Comparison of ENCODE assay signal across 1 cellular context in genomic region chr6:5302220-5302946, GRCh38.
TF ChIP-seq lines count a peak whose summit lies in the region.

No MANE protein-coding gene starts in this region.

TF ChIP-seq in GM12878, 131 proteins besides CTCF, POLR2A, EP300 and RAD21 (continued from another document and continues in another):
- no peak for TF ChIP-seq NR2C2 (IDR thresholded peaks at IDR 0.05; ENCODE audit: borderline replicate concordance, control insufficient read depth, insufficient read length, low read depth)
- TF ChIP-seq CHD4 (IDR thresholded peaks at IDR 0.05), result no peak
- TF ChIP-seq HDAC2 (IDR thresholded peaks at IDR 0.05), result no peak
- TF ChIP-seq PKNOX1 (IDR thresholded peaks at IDR 0.05), result no peak
- no peak for TF ChIP-seq BACH1 (IDR thresholded peaks at IDR 0.05; ENCODE audit: borderline replicate concordance)
- TF ChIP-seq E4F1 (IDR thresholded peaks at IDR 0.05; ENCODE audit: borderline replicate concordance, partially characterized antibody), result no peak
- TF ChIP-seq GATAD2B (conservative IDR thresholded peaks at IDR 0.05; ENCODE audit: low read depth), result no peak
- no peak for TF ChIP-seq ATF3 (IDR thresholded peaks at IDR 0.05; ENCODE audit: borderline replicate concordance, extremely low read depth, low read depth, low read length)
- TF ChIP-seq USF2 (IDR thresholded peaks at IDR 0.05; ENCODE audit: borderline replicate concordance, low read depth, low read length), result no peak; the same call in 1 of the 2 replicates
- peak; percentile 77 for TF ChIP-seq JUNB (IDR thresholded peaks at IDR 0.05)
- TF ChIP-seq HDAC6 (IDR thresholded peaks at IDR 0.05; ENCODE audit: unreplicated experiment), result no peak
- no peak for TF ChIP-seq E2F4 (IDR thresholded peaks at IDR 0.05; ENCODE audit: low read depth, low read length)
- TF ChIP-seq FOXM1 (IDR thresholded peaks at IDR 0.05; ENCODE audit: low read depth, low read length), result 0 out of 2 replicates have a peak, but pooled peaks have one; percentile 32
- peak in 1 of 2 experiments; percentile 83; a peak in 2 of 4 replicates for TF ChIP-seq ETV6 (conservative IDR thresholded peaks at IDR 0.05 in 1 of 2, IDR thresholded peaks at IDR 0.05 in 1 of 2; ENCODE audit: borderline replicate concordance in 1 of 2, low read depth in 1 of 2)
- no peak for TF ChIP-seq NR2F1 (conservative IDR thresholded peaks at IDR 0.05)
- TF ChIP-seq EGR1 (IDR thresholded peaks at IDR 0.05; ENCODE audit: borderline replicate concordance in 1 of 2, low read depth in 2 of 2, low read length in 2 of 2), result 0 out of 3 replicates have a peak, but pooled peaks of 1 of the 2 experiments have one; percentile 11
- TF ChIP-seq SMARCA5 (IDR thresholded peaks at IDR 0.05), result no peak
- TF ChIP-seq FOXK2 (IDR thresholded peaks at IDR 0.05), result no peak
- no peak for TF ChIP-seq PRDM15 (CRISPR knock-in tag; IDR thresholded peaks at IDR 0.05)
- no peak for TF ChIP-seq ZZZ3 (IDR thresholded peaks at IDR 0.05; ENCODE audit: control insufficient read depth, insufficient read length, low read depth)
- TF ChIP-seq CEBPZ (IDR thresholded peaks at IDR 0.05; ENCODE audit: low read depth, low read length), result no peak
- no peak for TF ChIP-seq ATF7 (IDR thresholded peaks at IDR 0.05; ENCODE audit: low read depth)
- no peak for TF ChIP-seq SREBF2 (IDR thresholded peaks at IDR 0.05; ENCODE audit: low read length)
- no peak for TF ChIP-seq CBX3 (IDR thresholded peaks at IDR 0.05; ENCODE audit: borderline replicate concordance, low read depth)
- no peak for TF ChIP-seq PML (IDR thresholded peaks at IDR 0.05; ENCODE audit: low read length)
- peak; percentile 23; the same call in 1 of the 2 replicates for TF ChIP-seq IRF3 (IDR thresholded peaks at IDR 0.05)
- TF ChIP-seq ELK1 (IDR thresholded peaks at IDR 0.05; ENCODE audit: low read depth, low read length), result no peak
- TF ChIP-seq TBL1XR1 (IDR thresholded peaks at IDR 0.05; ENCODE audit: low read depth, low read length), result no peak
- no peak for TF ChIP-seq MYB (IDR thresholded peaks at IDR 0.05; ENCODE audit: borderline replicate concordance, low read depth, low read length)
- no peak for TF ChIP-seq CEBPB (IDR thresholded peaks at IDR 0.05; ENCODE audit: borderline replicate concordance in 1 of 2, low read depth in 2 of 2, low read length in 2 of 2)
- TF ChIP-seq ZSCAN29 (IDR thresholded peaks at IDR 0.05), result no peak
- TF ChIP-seq BRCA1 (IDR thresholded peaks at IDR 0.05; ENCODE audit: low read depth, low read length), result no peak
- TF ChIP-seq E2F8 (IDR thresholded peaks at IDR 0.05; ENCODE audit: low read depth, partially characterized antibody), result no peak
- TF ChIP-seq RELB (IDR thresholded peaks at IDR 0.05; ENCODE audit: low read depth), result no peak
